8 cellular contexts compared by ENCODE assay signal in genomic region chr7:31443457-31443856, GRCh38.
DNase-seq lines count a peak whose midpoint lies in the region; ATAC-seq and TF ChIP-seq lines count a peak whose summit lies in the region.

No MANE protein-coding gene starts in this region.

- H3K27ac Mint-ChIP-seq in natural killer cell (no peak overlapping the region), progenitor cell of endocrine pancreas (no peak overlapping the region)
- no peak overlapping the region for H3K27ac Mint-ChIP-seq in natural killer cell treated with Interleukin-12 subunit alpha and Interleukin-12 subunit beta and Interleukin-15 and Interleukin-18, amount 100 ng/mL, for 72 hours

- TF ChIP-seq CTCF in natural killer cell (IDR thresholded peaks at IDR 0.05): peak; percentile 32
- TF ChIP-seq CTCF in fibroblast of the aortic adventitia (IDR thresholded peaks at IDR 0.05; ENCODE audit: insufficient read depth, low read length): peak; percentile 84
- TF ChIP-seq CTCF in progenitor cell of endocrine pancreas (IDR thresholded peaks at IDR 0.05; ENCODE audit: unreplicated experiment): peak; percentile 90

- H3K27me3 Mint-ChIP-seq in natural killer cell (ENCODE audit: low read depth in 2 of 2): no peaks in the 10 kb centered on the region
- peaks cover 0 to 4% of the 10 kb centered on the region in 2 donors for H3K27me3 Mint-ChIP-seq in natural killer cell treated with Interleukin-12 subunit alpha and Interleukin-12 subunit beta and Interleukin-15 and Interleukin-18, amount 100 ng/mL, for 72 hours
- peaks cover 3% of the 10 kb centered on the region for H3K27me3 Mint-ChIP-seq in progenitor cell of endocrine pancreas

- H3K4me3 ChIP-seq in fibroblast of the aortic adventitia (ENCODE audit: low read depth, low read length): no peak overlapping the region

- H3K36me3 Mint-ChIP-seq in natural killer cell (no peaks in the 10 kb centered on the region), progenitor cell of endocrine pancreas (ENCODE audit: insufficient read depth) (no peaks in the 10 kb centered on the region)
- H3K36me3 Mint-ChIP-seq in natural killer cell treated with Interleukin-12 subunit alpha and Interleukin-12 subunit beta and Interleukin-15 and Interleukin-18, amount 100 ng/mL, for 72 hours: no peaks in the 10 kb centered on the region

- in situ Hi-C loops in SK-MEL-5 (cut with HindIII; ENCODE audit: low pct_unique_long_range_greater_than_20kb, low sequenced_read_pairs): no loop called here

- intact Hi-C loops in natural killer cell (cut with micrococcal nuclease): no loop called here

- H3K9me3 Mint-ChIP-seq in natural killer cell: no peaks in the 10 kb centered on the region
- H3K9me3 Mint-ChIP-seq in natural killer cell treated with Interleukin-12 subunit alpha and Interleukin-12 subunit beta and Interleukin-15 and Interleukin-18, amount 100 ng/mL, for 72 hours: peaks cover 3% of the 10 kb centered on the region
- H3K9me3 Mint-ChIP-seq in progenitor cell of endocrine pancreas (ENCODE audit: low read depth): no peaks in the 10 kb centered on the region

- H3K4me1 Mint-ChIP-seq in natural killer cell (no peaks in the 10 kb centered on the region), progenitor cell of endocrine pancreas (ENCODE audit: low read depth) (peaks cover 28% of the 10 kb centered on the region)
- no peaks in the 10 kb centered on the region for H3K4me1 Mint-ChIP-seq in natural killer cell treated with Interleukin-12 subunit alpha and Interleukin-12 subunit beta and Interleukin-15 and Interleukin-18, amount 100 ng/mL, for 72 hours (ENCODE audit: low read depth in 2 of 2)

- ATAC-seq in natural killer cell: no peak
- no peak for ATAC-seq in natural killer cell treated with Interleukin-12 subunit alpha and Interleukin-12 subunit beta and Interleukin-15 and Interleukin-18, amount 100 ng/mL, for 72 hours
- ATAC-seq in HG02759 (IDR thresholded peaks at IDR 0.05; ENCODE audit: unreplicated experiment): peak; percentile 87

- no peak for DNase-seq in natural killer cell
- DNase-seq in natural killer cell treated with Interleukin-12 subunit alpha and Interleukin-12 subunit beta and Interleukin-15 and Interleukin-18, amount 100 ng/mL, for 72 hours (ENCODE audit: low spot score): no peak
- peak; percentile 65 for DNase-seq in NCI-H1092 treated with DMSO at 0.1 percent for 48 hours (lab: John Stamatoyannopoulos, UW)
- DNase-seq in SK-MEL-5 (ENCODE audit: low read depth, low spot score): peak; percentile 80
- peak; percentile 63 for DNase-seq in fibroblast of the aortic adventitia (ENCODE audit: low read depth)
- no peak for DNase-seq in progenitor cell of endocrine pancreas (ENCODE audit: low spot score, unreplicated experiment)
- DNase-seq in activated CD8-positive, alpha-beta memory T cell treated with anti-CD3 and anti-CD28 coated beads, Interleukin-2, amount 50 U/mL, for 4 hours: no peak

- H3K4me3 Mint-ChIP-seq in natural killer cell: no peak overlapping the region
- H3K4me3 Mint-ChIP-seq in natural killer cell treated with Interleukin-12 subunit alpha and Interleukin-12 subunit beta and Interleukin-15 and Interleukin-18, amount 100 ng/mL, for 72 hours: no peak overlapping the region
- H3K4me3 Mint-ChIP-seq in progenitor cell of endocrine pancreas (ENCODE audit: low read depth): no peak overlapping the region

Comparison
In these comparisons a context has a peak if more than half of its experiments do, and no peak if none do; other contexts are left out.
1. DNase-seq: peak in NCI-H1092 treated with DMSO at 0.1 percent for 48 hours (single experiment), SK-MEL-5 (single experiment) and fibroblast of the aortic adventitia (single experiment); none in natural killer cell (single experiment), natural killer cell treated with Interleukin-12 subunit alpha and Interleukin-12 subunit beta and Interleukin-15 and Interleukin-18, amount 100 ng/mL, for 72 hours (single experiment), progenitor cell of endocrine pancreas (single experiment) and activated CD8-positive, alpha-beta memory T cell treated with anti-CD3 and anti-CD28 coated beads, Interleukin-2, amount 50 U/mL, for 4 hours (single experiment).
2. CTCF ChIP-seq: peak in every context shown above with its lines; median percentile 90 in progenitor cell of endocrine pancreas; 84 in fibroblast of the aortic adventitia; 32 in natural killer cell.